In the genomic region with DNA sequence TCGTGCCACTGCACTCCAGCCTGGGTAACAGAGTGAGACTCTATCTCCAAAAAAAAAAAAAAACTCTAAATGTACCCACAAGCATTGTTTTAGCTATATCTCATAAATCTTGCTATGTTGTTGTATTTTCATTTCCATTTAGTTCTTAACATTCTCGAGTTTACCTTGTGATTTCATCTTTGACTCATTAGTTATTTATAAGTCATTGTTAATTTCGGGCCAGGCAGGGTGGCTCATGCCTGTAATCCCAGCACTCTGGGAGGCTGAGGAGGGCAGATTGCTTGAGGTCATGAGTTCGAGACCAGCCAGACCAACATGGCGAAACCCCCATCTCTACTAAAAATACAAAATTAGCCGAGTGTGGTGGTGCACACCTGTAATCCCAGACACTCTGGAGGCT, we compare ENCODE assay signal across 5 cellular contexts. TPM values are rescaled to one million over a fixed set of nuclear protein-coding genes. Genes with fewer than 3 reads are reported as not detected.
"Had no signal": no experiment of that assay in that cellular context is flagged by ENCODE, and none has a peak within 500 bp of the region (broad histone marks: within the 10 kb centered on the region; RNA-seq: fewer than 3 reads in every experiment).

No MANE protein-coding gene starts in this region.

- H3K4me3 ChIP-seq: GM23248 had no signal

- H3K27ac ChIP-seq: GM23248 had no signal

- DNase-seq: GM23248, H9, HCEC 1CT, IMR-90 had no signal

- H3K9ac ChIP-seq: GM23248 had no signal

- H2AFZ ChIP-seq: GM23248 had no signal

RNA-seq across cellular contexts. Expression of a gene that starts 11.7 kb away (rescaled TPM):
- total RNA-seq: GM23248, HT-29, IMR-90 had no signal
- polyA plus RNA-seq: GM23248, IMR-90 had no signal

RNA-seq across cellular contexts. Expression of a gene that starts 16.6 kb away (rescaled TPM):
- total RNA-seq: GM23248 had no signal
- polyA plus RNA-seq: GM23248 had no signal
